ENCODE assay signal across 8 cellular contexts in the genomic region with DNA sequence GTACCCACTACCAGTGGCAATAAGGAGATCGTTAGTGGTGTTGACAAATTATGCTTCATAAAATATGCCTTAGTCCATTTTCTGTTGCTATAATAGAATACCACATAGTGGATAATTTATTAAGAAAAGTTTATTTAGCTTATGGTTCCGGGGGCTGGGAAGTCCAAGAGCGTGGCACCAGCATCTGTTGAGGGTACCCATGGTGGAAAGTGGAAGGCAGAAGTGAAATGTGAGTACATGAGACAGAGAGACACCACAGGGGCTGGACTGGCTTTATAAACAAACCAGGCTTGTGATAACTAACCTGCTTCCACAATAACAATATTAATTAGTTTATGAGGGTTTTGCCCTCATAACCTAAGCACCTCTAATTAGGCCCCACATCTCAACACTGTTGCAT.
"Had no signal": no experiment of that assay in that cellular context is flagged by ENCODE, and none has a peak within 500 bp of the region (broad histone marks: within the 10 kb centered on the region; RNA-seq: fewer than 3 reads in every experiment).

No MANE protein-coding gene starts in this region.

- DNase-seq: GM23248, GOT3, H7, HFFc6, IMR-90 had no signal

- ATAC-seq: HCT116 had no signal

- H3K27ac Mint-ChIP-seq: HFFc6 had no signal

- H3K4me3 Mint-ChIP-seq: HFFc6 had no signal

- H3K9me3 ChIP-seq: HAP-1 had no signal

- H2AFZ ChIP-seq: GM23248 had no signal

- H3K27ac ChIP-seq: GM23248, HL-60 had no signal

- H3K4me1 ChIP-seq: HAP-1 had no signal

- H3K4me3 ChIP-seq: GM23248, HAP-1 had no signal

- H3K36me3 ChIP-seq: HAP-1 had no signal

- H3K9ac ChIP-seq: GM23248 had no signal
